23 cellular contexts compared by ENCODE assay signal in genomic region chr16:853306-853705, GRCh38. TPM values are rescaled to one million over a fixed set of nuclear protein-coding genes. Genes with fewer than 3 reads are reported as not detected.
DNase-seq lines count a peak whose midpoint lies in the region; ATAC-seq and TF ChIP-seq lines count a peak whose summit lies in the region.
"Had no signal": no experiment of that assay in that cellular context is flagged by ENCODE, and none has a peak within 500 bp of the region (broad histone marks: within the 10 kb centered on the region; RNA-seq: fewer than 3 reads in every experiment).

No MANE protein-coding gene starts in this region.

- intact Hi-C loops in Panc1 (cut with micrococcal nuclease; ENCODE audit: unreplicated experiment) = no loop called here
- intact Hi-C loops in gastrocnemius medialis (cut with DNase I; ENCODE audit: low total_unique reads) = no loop called here

- no peaks in the 10 kb centered on the region for H3K4me1 ChIP-seq in Panc1 (ENCODE audit: control insufficient read depth, insufficient read depth, low read length)
- H3K4me1 ChIP-seq in gastrocnemius medialis = no peaks in the 10 kb centered on the region

- POLR2A ChIA-PET in Panc1 (lab: Charles Lee) = no interaction called here

- no peak for TF ChIP-seq CTCF in Panc1 (IDR thresholded peaks at IDR 0.05)
- no peak for TF ChIP-seq CTCF in gastrocnemius medialis (IDR thresholded peaks at IDR 0.05 in 4 of 5, conservative IDR thresholded peaks at IDR 0.05 in 1 of 5)

- H3K9me3 ChIP-seq in Panc1 (ENCODE audit: control insufficient read depth, insufficient read depth, low read depth, low read length) = no peaks in the 10 kb centered on the region
- no peaks in the 10 kb centered on the region for H3K9me3 ChIP-seq in gastrocnemius medialis

- H3K4me3 ChIP-seq in Panc1 (ENCODE audit: low read depth in 2 of 2, low read length in 2 of 2) (no peak overlapping the region), gastrocnemius medialis (no peak overlapping the region)
- H3K4me3 ChIP-seq: GM12878, GM23248 had no signal

- no peaks in the 10 kb centered on the region for H3K27me3 ChIP-seq in Panc1 (ENCODE audit: control insufficient read depth, insufficient read depth, low read length)
- no peaks in the 10 kb centered on the region for H3K27me3 ChIP-seq in layer of hippocampus (ENCODE audit: control insufficient read depth, insufficient read depth, low read length)
- no peaks in the 10 kb centered on the region for H3K27me3 ChIP-seq in gastrocnemius medialis

- no TSS peak for BruUV-seq in Panc1 (replicated peaks; lab: Mats Ljungman, UMichigan)

- H3K27ac ChIP-seq in Panc1 (ENCODE audit: low read length) (no peak overlapping the region), caudate nucleus (ENCODE audit: low read depth, low read length) (peak overlapping the region; percentile 18), layer of hippocampus (ENCODE audit: low read depth, low read length) (peak overlapping the region; percentile 12), substantia nigra (ENCODE audit: low read depth, low read length, poor library complexity, severe bottlenecking) (peak overlapping the region; percentile 71), gastrocnemius medialis (no peak overlapping the region)
- H3K27ac ChIP-seq: GM23248 had no signal

- TF ChIP-seq POLR2A in gastrocnemius medialis (IDR thresholded peaks at IDR 0.05) = no peak

- peak; percentile 18; the same call in 1 of the 2 replicates for ATAC-seq in Panc1
- ATAC-seq in GM19397 (IDR thresholded peaks at IDR 0.05; ENCODE audit: unreplicated experiment) = no peak
- no peak for ATAC-seq in gastrocnemius medialis
- ATAC-seq: GM12878 had no signal

- H3K36me3 ChIP-seq in Panc1 (ENCODE audit: control insufficient read depth, insufficient read depth, low read length) = no peaks in the 10 kb centered on the region
- no peaks in the 10 kb centered on the region for H3K36me3 ChIP-seq in gastrocnemius medialis

- CTCF ChIA-PET in Panc1 (lab: Charles Lee) = no interaction called here

- no peak for DNase-seq in Panc1 (ENCODE audit: low read depth, low spot score)
- no peak for DNase-seq in caudate nucleus (lab: John Stamatoyannopoulos, UW)
- DNase-seq in substantia nigra (lab: John Stamatoyannopoulos, UW) = peak in 1 of 49 donors; percentile 42
- DNase-seq in activated CD4-positive, alpha-beta T cell treated with anti-CD3 and anti-CD28 coated beads, Interleukin-2, amount 50 U/mL, for 4 hours = no peak
- no peak for DNase-seq in gastrocnemius medialis
- DNase-seq: CD4-positive, CD25-positive, alpha-beta regulatory T cell; DMS 273 treated with DMSO at 0.1 percent for 48 hours; DND-41; GM23248; H9; HFFc6; NCI-H1694 treated with DMSO at 0.1 percent for 48 hours; NCI-H2081 treated with DMSO at 0.1 percent for 48 hours; NCI-H2171 treated with DMSO at 0.1 percent for 48 hours; NCI-H526; OCI-M1; SHP77 had no signal

- in situ Hi-C loops in Panc1 (cut with HindIII; ENCODE audit: low pct_unique_long_range_greater_than_20kb, low sequenced_read_pairs) = no loop called here
- in situ Hi-C loops in gastrocnemius medialis (cut with MboI; ENCODE audit: low sequenced_read_pairs in 4 of 4) = no loop called here

RNA-seq across cellular contexts. Expression of gene GNG13, which starts 52.8 kb away (rescaled TPM):
- total RNA-seq in Panc1 (2021; ENCODE audit: unreplicated experiment) (0.23 TPM), gastrocnemius medialis (not detected)
- 0.92 TPM for polyA plus RNA-seq in Panc1 (2012; ENCODE audit: insufficient read length)
- total RNA-seq: CD4-positive, CD25-positive, alpha-beta regulatory T cell; GM12878; GM23248; H9; HFFc6; M059J had no signal
- polyA plus RNA-seq: BJ; CD4-positive, CD25-positive, alpha-beta regulatory T cell; GM12878; GM23248; IgD-negative memory B cell had no signal

Comparison
In these comparisons a context has a peak if more than half of its experiments do, and no peak if none do; other contexts are left out.
1. H3K27ac ChIP-seq: peak in caudate nucleus (single experiment), layer of hippocampus (single experiment) and substantia nigra (single experiment); none in Panc1 (single experiment) and gastrocnemius medialis (0 of 4).